6 cellular contexts compared by ENCODE assay signal in the genomic region with DNA sequence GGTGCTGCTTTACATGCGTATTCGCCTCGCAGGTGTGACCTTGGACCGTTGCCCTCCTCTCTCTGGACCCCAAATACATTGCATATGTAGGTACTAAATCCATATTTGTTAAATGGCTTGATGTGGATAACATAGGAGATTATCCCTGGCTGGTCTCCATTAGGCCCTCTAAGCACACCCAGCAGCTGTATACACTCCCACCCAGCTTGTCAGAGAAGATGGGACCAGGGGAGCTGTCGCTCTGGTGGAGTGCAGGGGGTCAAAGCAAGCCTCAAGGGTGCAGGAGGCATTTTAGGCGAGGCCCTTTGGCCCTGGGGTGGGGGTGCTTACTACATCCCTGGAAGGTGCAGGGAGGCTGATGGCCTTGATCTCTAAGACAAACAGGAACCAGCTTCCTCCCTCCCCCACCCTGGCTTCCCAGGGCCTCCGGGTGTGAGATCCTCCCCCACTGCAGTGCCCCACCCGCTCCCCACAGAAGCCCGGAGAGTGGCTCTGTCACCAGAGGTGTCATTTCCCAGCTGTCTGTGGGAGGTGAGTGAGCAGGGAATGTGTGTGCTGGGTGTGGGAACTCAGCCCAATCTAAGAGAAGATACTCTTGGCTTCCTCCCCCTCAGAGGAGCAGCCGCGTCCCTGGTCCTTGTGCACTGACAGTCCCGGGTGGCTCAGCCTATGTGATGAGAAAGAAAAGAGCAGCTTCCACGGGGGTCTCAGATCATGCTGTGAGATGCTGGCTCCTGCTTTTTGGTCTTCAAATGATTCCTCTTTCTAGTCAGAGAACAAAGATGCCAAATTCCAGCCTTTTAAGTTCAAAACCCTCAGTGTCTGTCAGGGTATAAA. TPM values are rescaled to one million over a fixed set of nuclear protein-coding genes. Genes with fewer than 3 reads are reported as not detected.
DNase-seq lines count a peak whose midpoint lies in the region.

No MANE protein-coding gene starts in this region.

- peak overlapping the region; percentile 88 for H3K4me3 Mint-ChIP-seq in activated T-helper 1 cell treated with anti-CD3 and anti-CD28 coated beads, Interleukin-12 subunit alpha, Interleukin-12 subunit beta, Interleukin-2, Interleukin-4 antibody, amounts not matched to agents 30 ng/mL and 10 ng/mL and 1 ng/mL, durations not matched to agents 14 hours and 24 hours and 36 hours

- H3K27ac Mint-ChIP-seq in activated T-helper 1 cell treated with anti-CD3 and anti-CD28 coated beads, Interleukin-12 subunit alpha, Interleukin-12 subunit beta, Interleukin-2, Interleukin-4 antibody, amounts not matched to agents 30 ng/mL and 10 ng/mL and 1 ng/mL, durations not matched to agents 14 hours and 24 hours and 36 hours, result peak overlapping the region; percentile 99

- intact Hi-C loops in activated T-helper 1 cell treated with anti-CD3 and anti-CD28 coated beads, Interleukin-12 subunit alpha, Interleukin-12 subunit beta, Interleukin-2, Interleukin-4 antibody, amounts not matched to agents 30 ng/mL and 10 ng/mL and 1 ng/mL, durations not matched to agents 14 hours and 24 hours and 36 hours (cut with micrococcal nuclease), result loop anchor here (1.0 kb wide), 3 partner anchors 8 to 23 kb away; no protein-coding TSS in a partner anchor

- H3K27me3 Mint-ChIP-seq in activated T-helper 1 cell treated with anti-CD3 and anti-CD28 coated beads, Interleukin-12 subunit alpha, Interleukin-12 subunit beta, Interleukin-2, Interleukin-4 antibody, amounts not matched to agents 30 ng/mL and 10 ng/mL and 1 ng/mL, durations not matched to agents 14 hours and 24 hours and 36 hours (ENCODE audit: insufficient read depth), result peaks cover 2% of the 10 kb centered on the region

- peaks cover 57% of the 10 kb centered on the region for H3K4me1 Mint-ChIP-seq in activated T-helper 1 cell treated with anti-CD3 and anti-CD28 coated beads, Interleukin-12 subunit alpha, Interleukin-12 subunit beta, Interleukin-2, Interleukin-4 antibody, amounts not matched to agents 30 ng/mL and 10 ng/mL and 1 ng/mL, durations not matched to agents 14 hours and 24 hours and 36 hours (ENCODE audit: low read depth)

- DNase-seq in activated CD4-positive, CD25-positive, alpha-beta regulatory T cell (lab: John Stamatoyannopoulos, UW), result peak in 3 of 4 experiments; percentile 23 to 40 (median 25)
- no peak for DNase-seq in activated CD4-positive, CD25-positive, alpha-beta regulatory T cell treated with anti-CD3 and anti-CD28 coated beads, Interleukin-2, amount 50 U/mL, for 72 hours
- peak; percentile 74 for DNase-seq in activated T-helper 1 cell treated with anti-CD3 and anti-CD28 coated beads, Interleukin-12 subunit alpha, Interleukin-12 subunit beta, Interleukin-2, Interleukin-4 antibody, amounts not matched to agents 30 ng/mL and 10 ng/mL and 1 ng/mL, durations not matched to agents 14 hours and 24 hours and 36 hours (ENCODE audit: low spot score)
- DNase-seq in iPS-NIHi7 (ENCODE audit: extremely low spot score) (peak; percentile 31), NCI-H1105 (lab: John Stamatoyannopoulos, UW) (no peak)
- peak; percentile 34 to 77 (median 65) for DNase-seq in stimulated activated naive CD4-positive, alpha-beta T cell (lab: John Stamatoyannopoulos, UW)

- H3K9me3 Mint-ChIP-seq in activated T-helper 1 cell treated with anti-CD3 and anti-CD28 coated beads, Interleukin-12 subunit alpha, Interleukin-12 subunit beta, Interleukin-2, Interleukin-4 antibody, amounts not matched to agents 30 ng/mL and 10 ng/mL and 1 ng/mL, durations not matched to agents 14 hours and 24 hours and 36 hours, result no peaks in the 10 kb centered on the region

- H3K36me3 Mint-ChIP-seq in activated T-helper 1 cell treated with anti-CD3 and anti-CD28 coated beads, Interleukin-12 subunit alpha, Interleukin-12 subunit beta, Interleukin-2, Interleukin-4 antibody, amounts not matched to agents 30 ng/mL and 10 ng/mL and 1 ng/mL, durations not matched to agents 14 hours and 24 hours and 36 hours (ENCODE audit: low read depth), result peaks cover 20% of the 10 kb centered on the region

RNA-seq across cellular contexts. Expression of a gene that starts 1.4 kb away (rescaled TPM):
- total RNA-seq in activated T-helper 1 cell treated with anti-CD3 and anti-CD28 coated beads, Interleukin-12 subunit alpha, Interleukin-12 subunit beta, Interleukin-2, Interleukin-4 antibody, amounts not matched to agents 30 ng/mL and 10 ng/mL and 1 ng/mL, durations not matched to agents 14 hours and 24 hours and 36 hours, result 54.7 and 55.9 TPM in 2 replicates

RNA-seq across cellular contexts. Expression of a gene that starts 12.0 kb away (rescaled TPM):
- total RNA-seq in activated T-helper 1 cell treated with anti-CD3 and anti-CD28 coated beads, Interleukin-12 subunit alpha, Interleukin-12 subunit beta, Interleukin-2, Interleukin-4 antibody, amounts not matched to agents 30 ng/mL and 10 ng/mL and 1 ng/mL, durations not matched to agents 14 hours and 24 hours and 36 hours, result 19.3 and 20.8 TPM in 2 replicates

RNA-seq across cellular contexts. Expression of a gene that starts 12.0 kb away (rescaled TPM):
- 36.9 and 37.4 TPM in 2 replicates for total RNA-seq in activated T-helper 1 cell treated with anti-CD3 and anti-CD28 coated beads, Interleukin-12 subunit alpha, Interleukin-12 subunit beta, Interleukin-2, Interleukin-4 antibody, amounts not matched to agents 30 ng/mL and 10 ng/mL and 1 ng/mL, durations not matched to agents 14 hours and 24 hours and 36 hours

RNA-seq across cellular contexts. Expression of a gene that starts 25.8 kb away (rescaled TPM):
- total RNA-seq in activated T-helper 1 cell treated with anti-CD3 and anti-CD28 coated beads, Interleukin-12 subunit alpha, Interleukin-12 subunit beta, Interleukin-2, Interleukin-4 antibody, amounts not matched to agents 30 ng/mL and 10 ng/mL and 1 ng/mL, durations not matched to agents 14 hours and 24 hours and 36 hours, result 6.3 and 6.7 TPM in 2 replicates

RNA-seq across cellular contexts. Expression of a gene that starts 40.3 kb away (rescaled TPM):
- total RNA-seq in activated T-helper 1 cell treated with anti-CD3 and anti-CD28 coated beads, Interleukin-12 subunit alpha, Interleukin-12 subunit beta, Interleukin-2, Interleukin-4 antibody, amounts not matched to agents 30 ng/mL and 10 ng/mL and 1 ng/mL, durations not matched to agents 14 hours and 24 hours and 36 hours, result 0.88 and 1.8 TPM in 2 replicates

Comparison
In these comparisons a context has a peak if more than half of its experiments do, and no peak if none do; other contexts are left out.
1. DNase-seq: peak in activated CD4-positive, CD25-positive, alpha-beta regulatory T cell (3 of 4), activated T-helper 1 cell treated with anti-CD3 and anti-CD28 coated beads, Interleukin-12 subunit alpha, Interleukin-12 subunit beta, Interleukin-2, Interleukin-4 antibody, amounts not matched to agents 30 ng/mL and 10 ng/mL and 1 ng/mL, durations not matched to agents 14 hours and 24 hours and 36 hours (single experiment), iPS-NIHi7 (single experiment) and stimulated activated naive CD4-positive, alpha-beta T cell (6 of 6); none in activated CD4-positive, CD25-positive, alpha-beta regulatory T cell treated with anti-CD3 and anti-CD28 coated beads, Interleukin-2, amount 50 U/mL, for 72 hours (single experiment) and NCI-H1105 (single experiment).